ENCODE assay signal across 1 cellular context in genomic region chr20:62048821-62049291, GRCh38.
TF ChIP-seq lines count a peak whose summit lies in the region.

No MANE protein-coding gene starts in this region.

TF ChIP-seq in H1, 55 proteins besides CTCF, POLR2A, EP300 and RAD21:
- TF ChIP-seq KDM5A (IDR thresholded peaks at IDR 0.05; ENCODE audit: low read length) (no peak), RBBP5 (IDR thresholded peaks at IDR 0.05; ENCODE audit: borderline replicate concordance, low read depth, low read length) (no peak), TEAD4 (IDR thresholded peaks at IDR 0.05; ENCODE audit: low read depth, low read length) (no peak), SIX5 (IDR thresholded peaks at IDR 0.05; ENCODE audit: low read depth, low read length) (no peak), KDM1A (IDR thresholded peaks at IDR 0.05; ENCODE audit: borderline replicate concordance, low read length) (no peak), KDM4A (IDR thresholded peaks at IDR 0.05; ENCODE audit: low read depth, low read length, severe bottlenecking) (no peak), BRCA1 (IDR thresholded peaks at IDR 0.05; ENCODE audit: low read depth, low read length) (no peak), BACH1 (IDR thresholded peaks at IDR 0.05; ENCODE audit: low read length) (no peak), ATF3 (IDR thresholded peaks at IDR 0.05; ENCODE audit: insufficient read depth, low read depth, low read length) (no peak), CREB1 (IDR thresholded peaks at IDR 0.05) (no peak), SRF (IDR thresholded peaks at IDR 0.05; ENCODE audit: low read depth, low read length) (no peak), GTF2F1 (IDR thresholded peaks at IDR 0.05; ENCODE audit: borderline replicate concordance, low read depth, low read length) (no peak), MAFK (IDR thresholded peaks at IDR 0.05; ENCODE audit: low read depth, low read length) (no peak), FOSL1 (IDR thresholded peaks at IDR 0.05; ENCODE audit: insufficient read depth, low read depth, low read length) (no peak), TCF12 (IDR thresholded peaks at IDR 0.05; ENCODE audit: low read depth, low read length) (no peak), HDAC6 (IDR thresholded peaks at IDR 0.05; ENCODE audit: low read depth, low read length) (no peak), EGR1 (IDR thresholded peaks at IDR 0.05; ENCODE audit: borderline replicate concordance, low read depth, low read length) (no peak), SIRT6 (IDR thresholded peaks at IDR 0.05; ENCODE audit: low read length) (no peak)
- TF ChIP-seq, protein P1, sequence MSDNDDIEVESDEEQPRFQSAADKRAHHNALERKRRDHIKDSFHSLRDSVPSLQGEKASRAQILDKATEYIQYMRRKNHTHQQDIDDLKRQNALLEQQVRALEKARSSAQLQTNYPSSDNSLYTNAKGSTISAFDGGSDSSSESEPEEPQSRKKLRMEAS (IDR thresholded peaks at IDR 0.05), result no peak
